In genomic region chr6:152583888-152584287, GRCh38 we compare ENCODE assay signal across 5 cellular contexts.
"Had no signal": no experiment of that assay in that cellular context is flagged by ENCODE, and none has a peak within 500 bp of the region (broad histone marks: within the 10 kb centered on the region; RNA-seq: fewer than 3 reads in every experiment).

No MANE protein-coding gene starts in this region.

- H3K27ac ChIP-seq: HL-60 had no signal

- DNase-seq: IMR-90, KBM-7 had no signal

- H3K4me3 ChIP-seq: K562 had no signal

- ATAC-seq: HepG2, K562 had no signal
